30 cellular contexts compared by ENCODE assay signal in genomic region chr7:140684066-140684950, GRCh38. TPM values are rescaled to one million over a fixed set of nuclear protein-coding genes. Genes with fewer than 3 reads are reported as not detected.
DNase-seq lines count a peak whose midpoint lies in the region; ATAC-seq, FAIRE-seq and TF ChIP-seq lines count a peak whose summit lies in the region.
"Had no signal": no experiment of that assay in that cellular context is flagged by ENCODE, and none has a peak within 500 bp of the region (broad histone marks: within the 10 kb centered on the region; RNA-seq: fewer than 3 reads in every experiment).

No MANE protein-coding gene starts in this region.

- H3K4me3 Mint-ChIP-seq in Caco-2 (ENCODE audit: unreplicated experiment): no peak overlapping the region
- H3K4me3 Mint-ChIP-seq: activated CD8-positive, alpha-beta T cell treated with anti-CD3 and anti-CD28 coated beads, Interleukin-2, amount 10 ng/mL, durations not matched to agents 7 days and 5 days; activated T-cell treated with anti-CD3 and anti-CD28 coated beads, Interleukin-2, amount 50 U/mL, for 24 hours; mesothelial cell of epicardium had no signal

- DNase-seq in Caco-2 (no peak), SJCRH30 (no peak), islet precursor cell (peak; percentile 47), neuronal stem cell (ENCODE audit: low spot score) (no peak), COLO829 (ENCODE audit: low spot score) (no peak), psoas muscle (no peak), HTR-8/SVneo (ENCODE audit: insufficient read length, low spot score) (no peak)
- DNase-seq: activated CD4-positive, CD25-positive, alpha-beta regulatory T cell treated with anti-CD3 and anti-CD28 coated beads, Interleukin-2, amount 50 U/mL, for 72 hours; activated CD8-positive, alpha-beta T cell treated with anti-CD3 and anti-CD28 coated beads, Interleukin-2, amount 10 ng/mL, durations not matched to agents 7 days and 5 days; activated naive CD4-positive, alpha-beta T cell treated with anti-CD3 and anti-CD28 coated beads, Interleukin-2, amount 50 U/mL, for 16 hours; activated T-cell treated with anti-CD3 and anti-CD28 coated beads, Interleukin-2, amount 50 U/mL, for 24 hours; central memory CD4-positive, alpha-beta T cell; HCEC 1CT; heart left ventricle; left colon; NCI-H1092; NCI-H187; NCI-H526; T-helper 1 cell; uterus had no signal

- H4K91ac ChIP-seq in neuronal stem cell (ENCODE audit: low read depth, low read length, poor library complexity): no peak overlapping the region

- intact Hi-C loops in Caco-2 (cut with micrococcal nuclease; ENCODE audit: unreplicated experiment): no loop called here
- intact Hi-C loops in psoas muscle (cut with DNase I): no loop called here

- no TSS peak for BruUV-seq in Caco-2 (replicated peaks; lab: Mats Ljungman, UMichigan)

- H2BK120ac ChIP-seq in neuronal stem cell (ENCODE audit: low read depth, low read length): no peak overlapping the region

- H3K4me3 ChIP-seq in Caco-2 (ENCODE audit: low read depth, low read length): no peak overlapping the region
- no peak overlapping the region for H3K4me3 ChIP-seq in SJCRH30
- H3K4me3 ChIP-seq in neuronal stem cell (ENCODE audit: low read length in 2 of 2): no peak overlapping the region
- no peak overlapping the region for H3K4me3 ChIP-seq in psoas muscle
- H3K4me3 ChIP-seq: BLaER1, heart left ventricle, Peyer's patch, prostate gland, SJSA1, uterus had no signal

- H3K9me3 ChIP-seq in Caco-2: no peaks in the 10 kb centered on the region
- H3K9me3 ChIP-seq in SJCRH30 (replicated peaks): no peaks in the 10 kb centered on the region
- H3K9me3 ChIP-seq in neuronal stem cell (replicated peaks in 1 of 2; ENCODE audit: control insufficient read depth in 2 of 2, insufficient read depth in 1 of 2, low read depth in 1 of 2, low read length in 2 of 2): no peaks in the 10 kb centered on the region
- H3K9me3 ChIP-seq in psoas muscle: no peaks in the 10 kb centered on the region
- H3K9me3 ChIP-seq: BLaER1, heart left ventricle, Peyer's patch, prostate gland, SJSA1, uterus had no signal

- no peak overlapping the region for H3K4me2 ChIP-seq in neuronal stem cell (ENCODE audit: insufficient read depth, low read length, poor library complexity, severe bottlenecking)
- H3K4me2 ChIP-seq: BLaER1 had no signal

- no CpG with 5 or more reads among the region's 20 CpGs for WGBS in neuronal stem cell (ENCODE audit: extremely low coverage in 2 of 2, insufficient read length in 2 of 2, insufficient replicate concordance in 1 of 2), 2 donors
- 91 to 96% (median 92%) methylated on average over 19 to 20 of the region's 20 CpGs for WGBS in psoas muscle, 3 donors

- ATAC-seq in GM21737 (IDR thresholded peaks at IDR 0.05; ENCODE audit: unreplicated experiment) (no peak), psoas muscle (no peak)
- ATAC-seq: activated CD8-positive, alpha-beta T cell treated with anti-CD3 and anti-CD28 coated beads, Interleukin-2, amount 10 ng/mL, durations not matched to agents 7 days and 5 days; heart left ventricle; HepG2; left colon had no signal

- H3K27me3 ChIP-seq in Caco-2 (replicated peaks; ENCODE audit: control insufficient read depth, insufficient read depth, low read length): no peaks in the 10 kb centered on the region
- no peaks in the 10 kb centered on the region for H3K27me3 ChIP-seq in SJCRH30
- no peaks in the 10 kb centered on the region for H3K27me3 ChIP-seq in neuronal stem cell (ENCODE audit: control insufficient read depth in 3 of 3, insufficient read depth in 3 of 3, low read depth in 1 of 3, low read length in 3 of 3)
- H3K27me3 ChIP-seq in psoas muscle (ENCODE audit: insufficient read depth in 3 of 3, low read length in 2 of 3): no peaks in the 10 kb centered on the region
- H3K27me3 ChIP-seq: BLaER1, heart left ventricle, Peyer's patch, SJSA1, uterus had no signal

- H2BK5ac ChIP-seq in neuronal stem cell (ENCODE audit: low read length): no peak overlapping the region

- H3K4ac ChIP-seq in neuronal stem cell (ENCODE audit: low read length): no peak overlapping the region

- peak overlapping the region; percentile 77 for H2AFZ ChIP-seq in neuronal stem cell (ENCODE audit: low read length)

- no peak overlapping the region for H3K9ac ChIP-seq in neuronal stem cell (ENCODE audit: low read depth, low read length, poor library complexity)
- H3K9ac ChIP-seq: BLaER1 had no signal

- peaks cover 11% of the 10 kb centered on the region for H3K4me1 Mint-ChIP-seq in Caco-2 (ENCODE audit: low read depth, unreplicated experiment)
- H3K4me1 Mint-ChIP-seq: mesothelial cell of epicardium had no signal

- H3K36me3 Mint-ChIP-seq in Caco-2 (ENCODE audit: insufficient read depth, unreplicated experiment): peaks cover 19% of the 10 kb centered on the region

- POLR2A ChIA-PET in Caco-2 (lab: Charles Lee): interaction anchor here (0.6 kb wide), 1 partner anchor 12 kb away, joined by 14 read pairs; no protein-coding TSS in a partner anchor

- H3K14ac ChIP-seq in neuronal stem cell (ENCODE audit: low read length): no peak overlapping the region

- peak overlapping the region; percentile 8 for H3K18ac ChIP-seq in neuronal stem cell (ENCODE audit: low read length)

- H4K8ac ChIP-seq in neuronal stem cell (ENCODE audit: low read depth, low read length): no peak overlapping the region

- CTCF ChIA-PET in Caco-2 (lab: Charles Lee): no interaction called here

- H3K9me3 Mint-ChIP-seq in Caco-2 (ENCODE audit: unreplicated experiment): no peaks in the 10 kb centered on the region
- H3K9me3 Mint-ChIP-seq: activated T-cell treated with anti-CD3 and anti-CD28 coated beads, Interleukin-2, amount 50 U/mL, for 24 hours; mesothelial cell of epicardium had no signal

- H2BK15ac ChIP-seq in neuronal stem cell (ENCODE audit: low read length): no peak overlapping the region

- H3K4me1 ChIP-seq in Caco-2 (0 out of 2 replicates have a peak, but pooled peaks cover 5% of the 10 kb centered on the region), SJCRH30 (peaks cover 12% of the 10 kb centered on the region), neuronal stem cell (ENCODE audit: control insufficient read depth in 2 of 2, insufficient read depth in 1 of 2, low read depth in 1 of 2, low read length in 2 of 2) (peaks cover 11 to 12% of the 10 kb centered on the region in 2 donors), psoas muscle (no peaks in the 10 kb centered on the region)
- H3K4me1 ChIP-seq: BLaER1, heart left ventricle, Peyer's patch, prostate gland, SJSA1, uterus had no signal

- H3K36me3 ChIP-seq in Caco-2 (ENCODE audit: control insufficient read depth, insufficient read depth, low read length) (no peaks in the 10 kb centered on the region), SJCRH30 (no peaks in the 10 kb centered on the region), neuronal stem cell (replicated peaks in 1 of 2; ENCODE audit: control insufficient read depth in 2 of 2, insufficient read depth in 2 of 2, low read length in 2 of 2) (peaks cover 0 to 2% of the 10 kb centered on the region in 2 donors), psoas muscle (ENCODE audit: insufficient read depth in 1 of 2, low read depth in 1 of 2) (peaks cover 0 to 62% of the 10 kb centered on the region in 2 donors)
- H3K36me3 ChIP-seq: prostate gland, SJSA1, uterus had no signal

- H3K27ac ChIP-seq in SJCRH30 (peak overlapping the region; percentile 42; the same call in 1 of the 2 replicates), neuronal stem cell (replicated peaks; ENCODE audit: low read length) (peak overlapping the region; percentile 55), psoas muscle (no peak overlapping the region)
- H3K27ac ChIP-seq: BLaER1, epithelial cell of prostate, heart left ventricle, Peyer's patch, prostate gland, SJSA1, uterus had no signal

- no peak for FAIRE-seq in HTR-8/SVneo (lab: Jason Lieb, UNC)
- FAIRE-seq: GM12892, HepG2, TTC549 had no signal

- no peak for TF ChIP-seq CTCF in Caco-2 (IDR thresholded peaks at IDR 0.05; ENCODE audit: insufficient read depth in 1 of 2, low read depth in 1 of 2, low read length in 1 of 2, severe bottlenecking in 1 of 2, unreplicated experiment in 1 of 2)
- no peak for TF ChIP-seq CTCF in psoas muscle (IDR thresholded peaks at IDR 0.05)

- no peak overlapping the region for H3K23ac ChIP-seq in neuronal stem cell (ENCODE audit: low read depth, low read length, poor library complexity)

- H2BK12ac ChIP-seq in neuronal stem cell (ENCODE audit: low read length): no peak overlapping the region

- no peaks in the 10 kb centered on the region for H3K27me3 Mint-ChIP-seq in Caco-2 (ENCODE audit: insufficient read depth, unreplicated experiment)
- H3K27me3 Mint-ChIP-seq: activated T-cell treated with anti-CD3 and anti-CD28 coated beads, Interleukin-2, amount 50 U/mL, for 24 hours had no signal

- H3K27ac Mint-ChIP-seq in Caco-2 (ENCODE audit: unreplicated experiment): peak overlapping the region; percentile 36
- H3K27ac Mint-ChIP-seq: activated CD8-positive, alpha-beta T cell treated with anti-CD3 and anti-CD28 coated beads, Interleukin-2, amount 10 ng/mL, durations not matched to agents 7 days and 5 days; activated T-cell treated with anti-CD3 and anti-CD28 coated beads, Interleukin-2, amount 50 U/mL, for 24 hours; mesothelial cell of epicardium had no signal

- peak overlapping the region; percentile 41 for H2AK5ac ChIP-seq in neuronal stem cell (ENCODE audit: low read depth, low read length)

- H3K79me1 ChIP-seq in neuronal stem cell (ENCODE audit: low read depth, low read length): no peaks in the 10 kb centered on the region

RNA-seq across cellular contexts. Expression of gene ADCK2, which starts 11.6 kb away (rescaled TPM):
- 17.7 and 21.4 TPM in 2 replicates for total RNA-seq in Caco-2 (2022)
- 16.1 and 17.3 TPM in 2 replicates for total RNA-seq in SJCRH30 (2014; rRNA removed; shearing (Covaris generic))
- 8.7 TPM for polyA plus RNA-seq in neuronal stem cell (2013, experiment 1 of 2)
- 8.8 TPM for polyA plus RNA-seq in neuronal stem cell (2013, experiment 2 of 2)
- total RNA-seq in psoas muscle: 10 to 100 TPM; 10.7 to 18.1 (median 12.4) TPM
- 10 to 100 TPM; 12.0 to 26.4 (median 14.2) TPM for polyA plus RNA-seq in psoas muscle

RNA-seq across cellular contexts. Expression of gene NDUFB2, which starts 12.2 kb away (rescaled TPM):
- total RNA-seq in Caco-2 (2022): 166 and 188 TPM in 2 replicates
- total RNA-seq in SJCRH30 (2014; rRNA removed; shearing (Covaris generic)): 158 and 204 TPM in 2 replicates
- 296 TPM for polyA plus RNA-seq in neuronal stem cell (2013, experiment 1 of 2)
- polyA plus RNA-seq in neuronal stem cell (2013, experiment 2 of 2): 293 TPM
- 100 to 1,000 TPM; 320 to 481 (median 388) TPM for total RNA-seq in psoas muscle
- 100 to 1,000 TPM; 642 to 768 (median 747) TPM for polyA plus RNA-seq in psoas muscle

RNA-seq across cellular contexts. Expression of gene DENND2A, which starts 43.7 kb away (rescaled TPM):
- total RNA-seq in Caco-2 (2022) (0.67 and 0.95 TPM in 2 replicates), psoas muscle (1 to 10 TPM; 3.8 to 8.7 (median 6.0) TPM)
- total RNA-seq in SJCRH30 (2014; rRNA removed; shearing (Covaris generic)): 9.2 and 10.7 TPM in 2 replicates
- 32.4 TPM for polyA plus RNA-seq in neuronal stem cell (2013, experiment 1 of 2)
- 33.1 TPM for polyA plus RNA-seq in neuronal stem cell (2013, experiment 2 of 2)
- 1 to 10 TPM; 2.7 to 3.2 (median 2.7) TPM for polyA plus RNA-seq in psoas muscle
- total RNA-seq: activated CD8-positive, alpha-beta T cell treated with anti-CD3 and anti-CD28 coated beads, Interleukin-2, amount 10 ng/mL, durations not matched to agents 7 days and 5 days; HepG2 had no signal
- polyA plus RNA-seq: HepG2 had no signal
